1 cellular context compared by ENCODE assay signal in the genomic region with DNA sequence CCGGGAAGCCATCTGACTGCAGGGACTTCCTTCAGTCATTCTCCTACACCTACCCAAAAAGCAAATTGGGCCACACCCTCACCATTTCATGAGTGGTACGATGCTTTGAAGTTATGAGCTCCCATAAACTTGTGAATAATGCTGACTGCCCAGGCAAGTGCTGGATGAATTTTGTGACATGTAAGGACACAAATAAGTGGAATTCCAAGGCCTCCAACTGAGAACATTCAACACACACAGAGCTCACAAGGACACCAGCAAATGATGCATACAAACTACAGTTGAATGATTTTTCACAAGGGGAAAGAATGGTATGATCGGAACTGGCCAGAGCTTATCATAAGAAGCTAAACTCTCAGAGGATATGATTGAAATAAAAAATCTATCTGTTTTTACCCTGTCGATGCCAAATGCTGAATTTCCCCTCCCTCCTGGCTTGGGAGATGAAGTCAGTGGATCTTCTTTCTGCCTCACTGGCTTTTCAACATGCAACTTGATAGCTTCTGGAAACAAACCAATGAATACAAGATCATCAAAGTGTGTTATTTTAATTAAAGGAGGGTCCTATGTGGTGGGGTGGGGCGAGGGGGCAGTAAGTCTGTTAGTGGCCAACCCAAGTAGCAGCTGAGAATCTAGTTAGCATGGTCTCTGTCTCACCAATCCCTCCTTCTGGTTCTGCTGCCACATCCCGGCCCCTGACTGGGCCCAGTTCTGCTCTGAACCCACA.
TF ChIP-seq lines count a peak whose summit lies in the region.

No MANE protein-coding gene starts in this region.

TF ChIP-seq in H1, 55 proteins besides CTCF, POLR2A, EP300 and RAD21:
- TF ChIP-seq, protein P1, sequence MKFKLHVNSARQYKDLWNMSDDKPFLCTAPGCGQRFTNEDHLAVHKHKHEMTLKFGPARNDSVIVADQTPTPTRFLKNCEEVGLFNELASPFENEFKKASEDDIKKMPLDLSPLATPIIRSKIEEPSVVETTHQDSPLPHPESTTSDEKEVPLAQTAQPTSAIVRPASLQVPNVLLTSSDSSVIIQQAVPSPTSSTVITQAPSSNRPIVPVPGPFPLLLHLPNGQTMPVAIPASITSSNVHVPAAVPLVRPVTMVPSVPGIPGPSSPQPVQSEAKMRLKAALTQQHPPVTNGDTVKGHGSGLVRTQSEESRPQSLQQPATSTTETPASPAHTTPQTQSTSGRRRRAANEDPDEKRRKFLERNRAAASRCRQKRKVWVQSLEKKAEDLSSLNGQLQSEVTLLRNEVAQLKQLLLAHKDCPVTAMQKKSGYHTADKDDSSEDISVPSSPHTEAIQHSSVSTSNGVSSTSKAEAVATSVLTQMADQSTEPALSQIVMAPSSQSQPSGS (IDR thresholded peaks at IDR 0.05; ENCODE audit: low read length): no peak
- TF ChIP-seq EGR1 (IDR thresholded peaks at IDR 0.05; ENCODE audit: borderline replicate concordance, low read depth, low read length): no peak
- no peak for TF ChIP-seq BACH1 (IDR thresholded peaks at IDR 0.05; ENCODE audit: low read length)
- TF ChIP-seq SRF (IDR thresholded peaks at IDR 0.05; ENCODE audit: low read depth, low read length): no peak
- no peak for TF ChIP-seq POLR2AphosphoS5 (IDR thresholded peaks at IDR 0.05; ENCODE audit: low read depth, low read length)
- TF ChIP-seq TBP (IDR thresholded peaks at IDR 0.05; ENCODE audit: low read depth, low read length): no peak
- no peak for TF ChIP-seq BCL11A (IDR thresholded peaks at IDR 0.05; ENCODE audit: low read depth in 2 of 2, low read length in 2 of 2)
- TF ChIP-seq TEAD4 (IDR thresholded peaks at IDR 0.05; ENCODE audit: low read depth, low read length): no peak
- TF ChIP-seq TCF12 (IDR thresholded peaks at IDR 0.05; ENCODE audit: low read depth, low read length): no peak
- TF ChIP-seq RBBP5 (IDR thresholded peaks at IDR 0.05; ENCODE audit: borderline replicate concordance, low read depth, low read length): no peak
- no peak for TF ChIP-seq SIN3A (conservative IDR thresholded peaks at IDR 0.05 in 1 of 2, IDR thresholded peaks at IDR 0.05 in 1 of 2; ENCODE audit: low read depth in 1 of 2, low read length in 2 of 2)
- no peak for TF ChIP-seq HDAC6 (IDR thresholded peaks at IDR 0.05; ENCODE audit: low read depth, low read length)
- TF ChIP-seq TAF1 (IDR thresholded peaks at IDR 0.05; ENCODE audit: low read depth, low read length): no peak
- TF ChIP-seq NANOG (IDR thresholded peaks at IDR 0.05; ENCODE audit: insufficient read depth, low read depth, low read length, poor library complexity, severe bottlenecking): no peak
- no peak for TF ChIP-seq CTBP2 (IDR thresholded peaks at IDR 0.05; ENCODE audit: borderline replicate concordance, insufficient read depth, insufficient read length, low read length)
- TF ChIP-seq SUZ12 (IDR thresholded peaks at IDR 0.05; ENCODE audit: low read length): no peak
- TF ChIP-seq KDM5A (IDR thresholded peaks at IDR 0.05; ENCODE audit: low read length): no peak
